1 cellular context compared by ENCODE assay signal in the genomic region with DNA sequence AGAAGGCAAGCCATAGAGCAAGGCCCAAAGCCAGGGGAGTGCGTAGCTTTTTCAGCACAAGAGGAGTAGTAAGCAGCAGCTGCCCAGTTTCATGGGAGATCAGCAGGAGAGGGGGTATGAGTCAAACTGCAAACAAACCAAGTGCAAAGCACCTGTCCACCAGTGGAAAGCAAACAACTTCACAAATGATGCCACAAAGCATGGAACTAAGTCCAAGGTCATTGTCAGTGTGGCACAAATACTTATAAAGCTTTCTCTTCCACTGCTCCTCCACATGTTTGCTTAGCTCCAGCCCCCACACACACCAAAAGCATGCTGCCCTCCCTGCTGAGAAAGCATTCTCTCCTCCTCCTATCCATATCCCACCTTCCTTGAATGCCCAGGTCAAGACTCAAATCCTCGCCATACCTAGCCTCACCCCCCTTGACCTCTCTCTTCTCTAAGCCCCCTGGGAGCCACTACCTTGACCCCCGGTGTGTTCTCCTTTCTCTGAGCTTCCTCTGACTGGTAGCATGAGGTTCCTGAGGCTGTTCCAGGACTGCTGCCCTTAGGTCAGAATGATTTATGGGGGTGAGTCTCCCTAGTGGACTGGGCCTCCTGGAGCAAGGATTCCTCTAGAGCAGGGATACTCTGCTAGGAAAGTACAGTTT.
TF ChIP-seq lines count a peak whose summit lies in the region.

No MANE protein-coding gene starts in this region.

TF ChIP-seq in HepG2, 621 proteins besides CTCF, POLR2A, EP300 and RAD21 (continued from another document and continues in another):
- TF ChIP-seq, protein P1, sequence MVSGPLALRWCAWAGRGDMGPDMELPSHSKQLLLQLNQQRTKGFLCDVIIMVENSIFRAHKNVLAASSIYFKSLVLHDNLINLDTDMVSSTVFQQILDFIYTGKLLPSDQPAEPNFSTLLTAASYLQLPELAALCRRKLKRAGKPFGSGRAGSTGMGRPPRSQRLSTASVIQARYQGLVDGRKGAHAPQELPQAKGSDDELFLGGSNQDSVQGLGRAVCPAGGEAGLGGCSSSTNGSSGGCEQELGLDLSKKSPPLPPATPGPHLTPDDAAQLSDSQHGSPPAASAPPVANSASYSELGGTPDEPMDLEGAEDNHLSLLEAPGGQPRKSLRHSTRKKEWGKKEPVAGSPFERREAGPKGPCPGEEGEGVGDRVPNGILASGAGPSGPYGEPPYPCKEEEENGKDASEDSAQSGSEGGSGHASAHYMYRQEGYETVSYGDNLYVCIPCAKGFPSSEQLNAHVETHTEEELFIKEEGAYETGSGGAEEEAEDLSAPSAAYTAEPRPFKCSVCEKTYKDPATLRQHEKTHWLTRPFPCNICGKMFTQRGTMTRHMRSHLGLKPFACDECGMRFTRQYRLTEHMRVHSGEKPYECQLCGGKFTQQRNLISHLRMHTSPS (CRISPR knock-in tag; IDR thresholded peaks at IDR 0.05; ENCODE audit: low read depth), result peak; percentile 80
- peak in 1 of 2 experiments; percentile 54 for TF ChIP-seq NR2F1 (CRISPR knock-in tag; IDR thresholded peaks at IDR 0.05)
- peak; percentile 98 for TF ChIP-seq FOSL1 (CRISPR knock-in tag; IDR thresholded peaks at IDR 0.05; ENCODE audit: borderline replicate concordance)
- no peak for TF ChIP-seq TCF7L2 (IDR thresholded peaks at IDR 0.05; ENCODE audit: low read depth, low read length)
- TF ChIP-seq, protein P2, sequence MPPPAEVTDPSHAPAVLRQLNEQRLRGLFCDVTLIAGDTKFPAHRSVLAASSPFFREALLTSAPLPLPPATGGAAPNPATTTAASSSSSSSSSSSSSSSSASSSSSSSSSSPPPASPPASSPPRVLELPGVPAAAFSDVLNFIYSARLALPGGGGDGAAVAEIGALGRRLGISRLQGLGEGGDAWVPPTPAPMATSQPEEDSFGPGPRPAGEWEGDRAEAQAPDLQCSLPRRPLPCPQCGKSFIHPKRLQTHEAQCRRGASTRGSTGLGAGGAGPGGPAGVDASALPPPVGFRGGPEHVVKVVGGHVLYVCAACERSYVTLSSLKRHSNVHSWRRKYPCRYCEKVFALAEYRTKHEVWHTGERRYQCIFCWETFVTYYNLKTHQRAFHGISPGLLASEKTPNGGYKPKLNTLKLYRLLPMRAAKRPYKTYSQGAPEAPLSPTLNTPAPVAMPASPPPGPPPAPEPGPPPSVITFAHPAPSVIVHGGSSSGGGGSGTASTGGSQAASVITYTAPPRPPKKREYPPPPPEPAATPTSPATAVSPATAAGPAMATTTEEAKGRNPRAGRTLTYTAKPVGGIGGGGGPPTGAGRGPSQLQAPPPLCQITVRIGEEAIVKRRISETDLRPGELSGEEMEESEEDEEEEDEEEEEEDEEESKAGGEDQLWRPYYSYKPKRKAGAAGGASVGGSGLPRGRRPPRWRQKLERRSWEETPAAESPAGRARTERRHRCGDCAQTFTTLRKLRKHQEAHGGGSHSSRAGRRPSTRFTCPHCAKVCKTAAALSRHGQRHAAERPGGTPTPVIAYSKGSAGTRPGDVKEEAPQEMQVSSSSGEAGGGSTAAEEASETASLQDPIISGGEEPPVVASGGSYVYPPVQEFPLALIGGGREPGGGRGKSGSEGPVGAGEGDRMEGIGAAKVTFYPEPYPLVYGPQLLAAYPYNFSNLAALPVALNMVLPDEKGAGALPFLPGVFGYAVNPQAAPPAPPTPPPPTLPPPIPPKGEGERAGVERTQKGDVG (CRISPR knock-in tag; IDR thresholded peaks at IDR 0.05; ENCODE audit: borderline replicate concordance), result no peak
- peak; percentile 91; the same call in 1 of the 2 replicates for TF ChIP-seq ZKSCAN8 (CRISPR knock-in tag; IDR thresholded peaks at IDR 0.05; ENCODE audit: borderline replicate concordance)
- no peak for TF ChIP-seq ZNF883 (CRISPR knock-in tag; IDR thresholded peaks at IDR 0.05; ENCODE audit: not compliant biosample characterization)
- TF ChIP-seq CHD2 (IDR thresholded peaks at IDR 0.05; ENCODE audit: low read depth, low read length), result no peak
- TF ChIP-seq, protein P3, sequence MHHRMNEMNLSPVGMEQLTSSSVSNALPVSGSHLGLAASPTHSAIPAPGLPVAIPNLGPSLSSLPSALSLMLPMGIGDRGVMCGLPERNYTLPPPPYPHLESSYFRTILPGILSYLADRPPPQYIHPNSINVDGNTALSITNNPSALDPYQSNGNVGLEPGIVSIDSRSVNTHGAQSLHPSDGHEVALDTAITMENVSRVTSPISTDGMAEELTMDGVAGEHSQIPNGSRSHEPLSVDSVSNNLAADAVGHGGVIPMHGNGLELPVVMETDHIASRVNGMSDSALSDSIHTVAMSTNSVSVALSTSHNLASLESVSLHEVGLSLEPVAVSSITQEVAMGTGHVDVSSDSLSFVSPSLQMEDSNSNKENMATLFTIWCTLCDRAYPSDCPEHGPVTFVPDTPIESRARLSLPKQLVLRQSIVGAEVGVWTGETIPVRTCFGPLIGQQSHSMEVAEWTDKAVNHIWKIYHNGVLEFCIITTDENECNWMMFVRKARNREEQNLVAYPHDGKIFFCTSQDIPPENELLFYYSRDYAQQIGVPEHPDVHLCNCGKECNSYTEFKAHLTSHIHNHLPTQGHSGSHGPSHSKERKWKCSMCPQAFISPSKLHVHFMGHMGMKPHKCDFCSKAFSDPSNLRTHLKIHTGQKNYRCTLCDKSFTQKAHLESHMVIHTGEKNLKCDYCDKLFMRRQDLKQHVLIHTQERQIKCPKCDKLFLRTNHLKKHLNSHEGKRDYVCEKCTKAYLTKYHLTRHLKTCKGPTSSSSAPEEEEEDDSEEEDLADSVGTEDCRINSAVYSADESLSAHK (CRISPR knock-in tag; IDR thresholded peaks at IDR 0.05; ENCODE audit: borderline replicate concordance), result no peak
- no peak; the same call in 1 of the 2 replicates for TF ChIP-seq SIN3B (IDR thresholded peaks at IDR 0.05; ENCODE audit: low read length)
- TF ChIP-seq, protein P4, sequence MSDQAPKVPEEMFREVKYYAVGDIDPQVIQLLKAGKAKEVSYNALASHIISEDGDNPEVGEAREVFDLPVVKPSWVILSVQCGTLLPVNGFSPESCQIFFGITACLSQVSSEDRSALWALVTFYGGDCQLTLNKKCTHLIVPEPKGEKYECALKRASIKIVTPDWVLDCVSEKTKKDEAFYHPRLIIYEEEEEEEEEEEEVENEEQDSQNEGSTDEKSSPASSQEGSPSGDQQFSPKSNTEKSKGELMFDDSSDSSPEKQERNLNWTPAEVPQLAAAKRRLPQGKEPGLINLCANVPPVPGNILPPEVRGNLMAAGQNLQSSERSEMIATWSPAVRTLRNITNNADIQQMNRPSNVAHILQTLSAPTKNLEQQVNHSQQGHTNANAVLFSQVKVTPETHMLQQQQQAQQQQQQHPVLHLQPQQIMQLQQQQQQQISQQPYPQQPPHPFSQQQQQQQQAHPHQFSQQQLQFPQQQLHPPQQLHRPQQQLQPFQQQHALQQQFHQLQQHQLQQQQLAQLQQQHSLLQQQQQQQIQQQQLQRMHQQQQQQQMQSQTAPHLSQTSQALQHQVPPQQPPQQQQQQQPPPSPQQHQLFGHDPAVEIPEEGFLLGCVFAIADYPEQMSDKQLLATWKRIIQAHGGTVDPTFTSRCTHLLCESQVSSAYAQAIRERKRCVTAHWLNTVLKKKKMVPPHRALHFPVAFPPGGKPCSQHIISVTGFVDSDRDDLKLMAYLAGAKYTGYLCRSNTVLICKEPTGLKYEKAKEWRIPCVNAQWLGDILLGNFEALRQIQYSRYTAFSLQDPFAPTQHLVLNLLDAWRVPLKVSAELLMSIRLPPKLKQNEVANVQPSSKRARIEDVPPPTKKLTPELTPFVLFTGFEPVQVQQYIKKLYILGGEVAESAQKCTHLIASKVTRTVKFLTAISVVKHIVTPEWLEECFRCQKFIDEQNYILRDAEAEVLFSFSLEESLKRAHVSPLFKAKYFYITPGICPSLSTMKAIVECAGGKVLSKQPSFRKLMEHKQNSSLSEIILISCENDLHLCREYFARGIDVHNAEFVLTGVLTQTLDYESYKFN (CRISPR knock-in tag; conservative IDR thresholded peaks at IDR 0.05), result peak; percentile 98
- no peak; the same call in 1 of the 2 replicates for TF ChIP-seq ZNF350 (CRISPR knock-in tag; IDR thresholded peaks at IDR 0.05; ENCODE audit: borderline replicate concordance, low read depth)
- TF ChIP-seq HOXA5 (CRISPR knock-in tag; IDR thresholded peaks at IDR 0.05), result no peak
- TF ChIP-seq, protein P5, sequence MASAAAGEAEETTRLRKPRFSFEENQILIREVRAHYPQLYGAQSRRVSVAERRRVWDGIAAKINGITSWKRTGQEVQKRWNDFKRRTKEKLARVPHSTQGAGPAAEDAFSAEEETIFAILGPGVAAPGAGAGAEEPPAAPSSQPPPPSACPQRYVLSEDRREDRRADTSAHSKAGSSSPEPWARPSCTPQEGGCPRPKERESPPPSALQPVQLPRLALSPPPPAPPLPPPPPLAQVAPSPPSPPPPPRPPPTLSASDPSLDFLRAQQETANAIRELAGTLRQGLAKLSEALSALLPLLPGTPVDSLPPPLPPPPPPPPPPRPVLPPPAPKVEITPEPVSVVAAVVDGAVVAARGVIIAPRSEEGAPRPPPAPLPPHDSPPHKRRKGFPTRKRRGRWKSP (CRISPR knock-in tag; IDR thresholded peaks at IDR 0.05), result peak; percentile 76; the same call in 1 of the 2 replicates
- TF ChIP-seq, protein P6, sequence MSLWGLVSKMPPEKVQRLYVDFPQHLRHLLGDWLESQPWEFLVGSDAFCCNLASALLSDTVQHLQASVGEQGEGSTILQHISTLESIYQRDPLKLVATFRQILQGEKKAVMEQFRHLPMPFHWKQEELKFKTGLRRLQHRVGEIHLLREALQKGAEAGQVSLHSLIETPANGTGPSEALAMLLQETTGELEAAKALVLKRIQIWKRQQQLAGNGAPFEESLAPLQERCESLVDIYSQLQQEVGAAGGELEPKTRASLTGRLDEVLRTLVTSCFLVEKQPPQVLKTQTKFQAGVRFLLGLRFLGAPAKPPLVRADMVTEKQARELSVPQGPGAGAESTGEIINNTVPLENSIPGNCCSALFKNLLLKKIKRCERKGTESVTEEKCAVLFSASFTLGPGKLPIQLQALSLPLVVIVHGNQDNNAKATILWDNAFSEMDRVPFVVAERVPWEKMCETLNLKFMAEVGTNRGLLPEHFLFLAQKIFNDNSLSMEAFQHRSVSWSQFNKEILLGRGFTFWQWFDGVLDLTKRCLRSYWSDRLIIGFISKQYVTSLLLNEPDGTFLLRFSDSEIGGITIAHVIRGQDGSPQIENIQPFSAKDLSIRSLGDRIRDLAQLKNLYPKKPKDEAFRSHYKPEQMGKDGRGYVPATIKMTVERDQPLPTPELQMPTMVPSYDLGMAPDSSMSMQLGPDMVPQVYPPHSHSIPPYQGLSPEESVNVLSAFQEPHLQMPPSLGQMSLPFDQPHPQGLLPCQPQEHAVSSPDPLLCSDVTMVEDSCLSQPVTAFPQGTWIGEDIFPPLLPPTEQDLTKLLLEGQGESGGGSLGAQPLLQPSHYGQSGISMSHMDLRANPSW (CRISPR knock-in tag; IDR thresholded peaks at IDR 0.05; ENCODE audit: borderline replicate concordance), result no peak
- TF ChIP-seq ZC3H13 (CRISPR knock-in tag; IDR thresholded peaks at IDR 0.05), result no peak
- TF ChIP-seq ATF7 (IDR thresholded peaks at IDR 0.05), result peak; percentile 36; the same call in 1 of the 2 replicates
- peak; percentile 46; the same call in 1 of the 2 replicates for TF ChIP-seq ATF7 (CRISPR knock-in tag; IDR thresholded peaks at IDR 0.05)
- no peak for TF ChIP-seq CREB1 (IDR thresholded peaks at IDR 0.05)
- peak; percentile 75 for TF ChIP-seq CREB1 (CRISPR knock-in tag; IDR thresholded peaks at IDR 0.05)
- TF ChIP-seq NRL (CRISPR knock-in tag; IDR thresholded peaks at IDR 0.05; ENCODE audit: borderline replicate concordance), result no peak
- TF ChIP-seq ZNF839 (CRISPR knock-in tag; IDR thresholded peaks at IDR 0.05; ENCODE audit: borderline replicate concordance), result no peak
- TF ChIP-seq ZNF549 (CRISPR knock-in tag; IDR thresholded peaks at IDR 0.05), result no peak
- no peak for TF ChIP-seq SP2 (CRISPR knock-in tag; IDR thresholded peaks at IDR 0.05)
- TF ChIP-seq, protein P7, sequence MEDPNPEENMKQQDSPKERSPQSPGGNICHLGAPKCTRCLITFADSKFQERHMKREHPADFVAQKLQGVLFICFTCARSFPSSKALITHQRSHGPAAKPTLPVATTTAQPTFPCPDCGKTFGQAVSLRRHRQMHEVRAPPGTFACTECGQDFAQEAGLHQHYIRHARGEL (CRISPR knock-in tag; IDR thresholded peaks at IDR 0.05), result no peak
- TF ChIP-seq SRY (CRISPR knock-in tag; IDR thresholded peaks at IDR 0.05), result no peak
- TF ChIP-seq ZNF781 (CRISPR knock-in tag; IDR thresholded peaks at IDR 0.05; ENCODE audit: borderline replicate concordance, not compliant biosample characterization), result no peak
- TF ChIP-seq ZFP36 (IDR thresholded peaks at IDR 0.05; ENCODE audit: borderline replicate concordance, low read depth, low read length, partially characterized antibody), result no peak
- peak; percentile 92 for TF ChIP-seq ZSCAN9 (CRISPR knock-in tag; IDR thresholded peaks at IDR 0.05; ENCODE audit: borderline replicate concordance)
- TF ChIP-seq CBX2 (IDR thresholded peaks at IDR 0.05; ENCODE audit: low read depth, low read length), result no peak
- no peak for TF ChIP-seq CBX2 (CRISPR knock-in tag; IDR thresholded peaks at IDR 0.05; ENCODE audit: low read depth)
- no peak for TF ChIP-seq ZNF747 (CRISPR knock-in tag; IDR thresholded peaks at IDR 0.05; ENCODE audit: borderline replicate concordance)
- peak; percentile 96 for TF ChIP-seq MIER3 (CRISPR knock-in tag; IDR thresholded peaks at IDR 0.05; ENCODE audit: borderline replicate concordance)
- TF ChIP-seq, protein P8, sequence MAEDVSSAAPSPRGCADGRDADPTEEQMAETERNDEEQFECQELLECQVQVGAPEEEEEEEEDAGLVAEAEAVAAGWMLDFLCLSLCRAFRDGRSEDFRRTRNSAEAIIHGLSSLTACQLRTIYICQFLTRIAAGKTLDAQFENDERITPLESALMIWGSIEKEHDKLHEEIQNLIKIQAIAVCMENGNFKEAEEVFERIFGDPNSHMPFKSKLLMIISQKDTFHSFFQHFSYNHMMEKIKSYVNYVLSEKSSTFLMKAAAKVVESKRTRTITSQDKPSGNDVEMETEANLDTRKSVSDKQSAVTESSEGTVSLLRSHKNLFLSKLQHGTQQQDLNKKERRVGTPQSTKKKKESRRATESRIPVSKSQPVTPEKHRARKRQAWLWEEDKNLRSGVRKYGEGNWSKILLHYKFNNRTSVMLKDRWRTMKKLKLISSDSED (CRISPR knock-in tag; IDR thresholded peaks at IDR 0.05), result no peak
- TF ChIP-seq, protein P9, sequence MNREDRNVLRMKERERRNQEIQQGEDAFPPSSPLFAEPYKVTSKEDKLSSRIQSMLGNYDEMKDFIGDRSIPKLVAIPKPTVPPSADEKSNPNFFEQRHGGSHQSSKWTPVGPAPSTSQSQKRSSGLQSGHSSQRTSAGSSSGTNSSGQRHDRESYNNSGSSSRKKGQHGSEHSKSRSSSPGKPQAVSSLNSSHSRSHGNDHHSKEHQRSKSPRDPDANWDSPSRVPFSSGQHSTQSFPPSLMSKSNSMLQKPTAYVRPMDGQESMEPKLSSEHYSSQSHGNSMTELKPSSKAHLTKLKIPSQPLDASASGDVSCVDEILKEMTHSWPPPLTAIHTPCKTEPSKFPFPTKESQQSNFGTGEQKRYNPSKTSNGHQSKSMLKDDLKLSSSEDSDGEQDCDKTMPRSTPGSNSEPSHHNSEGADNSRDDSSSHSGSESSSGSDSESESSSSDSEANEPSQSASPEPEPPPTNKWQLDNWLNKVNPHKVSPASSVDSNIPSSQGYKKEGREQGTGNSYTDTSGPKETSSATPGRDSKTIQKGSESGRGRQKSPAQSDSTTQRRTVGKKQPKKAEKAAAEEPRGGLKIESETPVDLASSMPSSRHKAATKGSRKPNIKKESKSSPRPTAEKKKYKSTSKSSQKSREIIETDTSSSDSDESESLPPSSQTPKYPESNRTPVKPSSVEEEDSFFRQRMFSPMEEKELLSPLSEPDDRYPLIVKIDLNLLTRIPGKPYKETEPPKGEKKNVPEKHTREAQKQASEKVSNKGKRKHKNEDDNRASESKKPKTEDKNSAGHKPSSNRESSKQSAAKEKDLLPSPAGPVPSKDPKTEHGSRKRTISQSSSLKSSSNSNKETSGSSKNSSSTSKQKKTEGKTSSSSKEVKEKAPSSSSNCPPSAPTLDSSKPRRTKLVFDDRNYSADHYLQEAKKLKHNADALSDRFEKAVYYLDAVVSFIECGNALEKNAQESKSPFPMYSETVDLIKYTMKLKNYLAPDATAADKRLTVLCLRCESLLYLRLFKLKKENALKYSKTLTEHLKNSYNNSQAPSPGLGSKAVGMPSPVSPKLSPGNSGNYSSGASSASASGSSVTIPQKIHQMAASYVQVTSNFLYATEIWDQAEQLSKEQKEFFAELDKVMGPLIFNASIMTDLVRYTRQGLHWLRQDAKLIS (CRISPR knock-in tag; IDR thresholded peaks at IDR 0.05), result no peak
